ENCODE assay signal across 27 cellular contexts in genomic region chr5:55625913-55626312, GRCh38.
A peak's percentile ranks its signal among the peaks of the same experiment; 100 is the strongest.
DNase-seq lines count a peak whose midpoint lies in the region; ATAC-seq and TF ChIP-seq lines count a peak whose summit lies in the region.
"Had no signal": no experiment of that assay in that cellular context is flagged by ENCODE, and none has a peak within 500 bp of the region (broad histone marks: within the 10 kb centered on the region; RNA-seq: fewer than 3 reads in every experiment).

No MANE protein-coding gene starts in this region.

- intact Hi-C loops in body of pancreas (cut with DNase I): no loop called here

- H3K4me3 Mint-ChIP-seq in activated CD4-positive, alpha-beta T cell treated with anti-CD3 and anti-CD28 coated beads, Interleukin-2, amount 10 ng/mL, durations not matched to agents 7 days and 5 days: no peak overlapping the region
- H3K4me3 Mint-ChIP-seq: activated naive CD8-positive, alpha-beta T cell; naive thymus-derived CD8-positive, alpha-beta T cell had no signal

- no peak for ATAC-seq in HG02938 (IDR thresholded peaks at IDR 0.05; ENCODE audit: unreplicated experiment)
- no peak for ATAC-seq in body of pancreas
- ATAC-seq: naive thymus-derived CD8-positive, alpha-beta T cell; stimulated activated naive CD8-positive, alpha-beta T cell treated with anti-CD3 and anti-CD28 coated beads, Interleukin-15, Interleukin-2, amounts not matched to agents 100 U/mL and 50 U/mL, for 24 hours had no signal

- H3K36me3 ChIP-seq in SK-N-MC (ENCODE audit: insufficient read depth, low read length) (no peaks in the 10 kb centered on the region), iPS-18a (ENCODE audit: control insufficient read depth, low read depth, low read length) (no peaks in the 10 kb centered on the region), stomach smooth muscle (ENCODE audit: control insufficient read depth in 2 of 2, insufficient read depth in 2 of 2, low read length in 2 of 2) (no peaks in the 10 kb centered on the region), body of pancreas (replicated peaks in 1 of 2; ENCODE audit: insufficient read depth in 1 of 2, low read depth in 2 of 2) (no peaks in the 10 kb centered on the region)
- H3K36me3 ChIP-seq: heart left ventricle, SJCRH30 had no signal

- TF ChIP-seq POLR2A in body of pancreas (IDR thresholded peaks at IDR 0.05): no peak

- peak overlapping the region; percentile 41 for H3K27ac Mint-ChIP-seq in activated CD4-positive, alpha-beta T cell treated with anti-CD3 and anti-CD28 coated beads, Interleukin-2, amount 10 ng/mL, durations not matched to agents 7 days and 5 days
- H3K27ac Mint-ChIP-seq: activated naive CD8-positive, alpha-beta T cell had no signal

- H3K4me1 Mint-ChIP-seq in activated CD4-positive, alpha-beta T cell treated with anti-CD3 and anti-CD28 coated beads, Interleukin-2, amount 10 ng/mL, durations not matched to agents 7 days and 5 days: peaks cover 20% of the 10 kb centered on the region

- peak overlapping the region; percentile 43; the same call in 1 of the 2 replicates for H3K4me3 ChIP-seq in SK-N-MC
- H3K4me3 ChIP-seq in iPS-18a (ENCODE audit: low read length): peak overlapping the region; percentile 37
- H3K4me3 ChIP-seq in stomach smooth muscle (ENCODE audit: low read length in 2 of 2): peak overlapping the region; percentile 36 to 47
- no peak overlapping the region for H3K4me3 ChIP-seq in body of pancreas
- H3K4me3 ChIP-seq: SJCRH30, tibial nerve had no signal

- H3K9ac ChIP-seq in SK-N-MC (ENCODE audit: insufficient read length) (no peak overlapping the region), iPS-18a (ENCODE audit: low read length) (peak overlapping the region; percentile 28), stomach smooth muscle (ENCODE audit: low read length in 2 of 2) (no peak overlapping the region)
- H3K9ac ChIP-seq: parathyroid adenoma had no signal

- POLR2A ChIA-PET in activated CD4-positive, alpha-beta T cell treated with anti-CD3 and anti-CD28 coated beads, Interleukin-2, amount 10 ng/mL, durations not matched to agents 7 days and 5 days (lab: Charles Lee): no interaction called here

- H3K36me3 Mint-ChIP-seq in activated CD4-positive, alpha-beta T cell treated with anti-CD3 and anti-CD28 coated beads, Interleukin-2, amount 10 ng/mL, durations not matched to agents 7 days and 5 days (ENCODE audit: low read depth): peaks cover 6% of the 10 kb centered on the region

- H3K9me3 Mint-ChIP-seq in activated CD4-positive, alpha-beta T cell treated with anti-CD3 and anti-CD28 coated beads, Interleukin-2, amount 10 ng/mL, durations not matched to agents 7 days and 5 days: no peaks in the 10 kb centered on the region
- H3K9me3 Mint-ChIP-seq: naive thymus-derived CD8-positive, alpha-beta T cell had no signal

- H3K27me3 ChIP-seq in iPS-18a (ENCODE audit: control insufficient read depth, insufficient read depth, low read length): no peaks in the 10 kb centered on the region
- no peaks in the 10 kb centered on the region for H3K27me3 ChIP-seq in stomach smooth muscle (ENCODE audit: control insufficient read depth in 1 of 2, insufficient read depth in 2 of 2, low read length in 2 of 2)
- H3K27me3 ChIP-seq in body of pancreas: no peaks in the 10 kb centered on the region
- H3K27me3 ChIP-seq: heart left ventricle, SJCRH30, tibial nerve had no signal

- DNase-seq in activated CD4-positive, alpha-beta T cell treated with anti-CD3 and anti-CD28 coated beads, Interleukin-2, amount 10 ng/mL, durations not matched to agents 7 days and 5 days: no peak
- no peak for DNase-seq in activated CD4-positive, alpha-beta T cell treated with anti-CD3 and anti-CD28 coated beads for 4 hours
- no peak for DNase-seq in SK-N-MC (ENCODE audit: low read depth, low spot score)
- DNase-seq in GF-D8 (lab: John Stamatoyannopoulos, UW): no peak
- no peak for DNase-seq in body of pancreas
- DNase-seq: 8988T; activated CD4-positive, CD25-positive, alpha-beta regulatory T cell treated with anti-CD3 and anti-CD28 coated beads, Interleukin-2, amount 50 U/mL, for 72 hours; cerebellar nuclear complex; DMS53; GDM1; heart left ventricle; Kasumi-1; MV-4-11; naive thymus-derived CD8-positive, alpha-beta T cell; NCI-H187; NCI-H2171 treated with DMSO at 0.1 percent for 48 hours; NCI-H526; SJCRH30; stimulated activated CD4-positive, alpha-beta T cell treated with anti-CD3 and anti-CD28 coated beads, Interleukin-15, amount 100 ng/mL, for 24 hours; stimulated activated naive CD8-positive, alpha-beta T cell treated with anti-CD3 and anti-CD28 coated beads, Interleukin-15, Interleukin-2, amounts not matched to agents 100 U/mL and 50 U/mL, for 24 hours; T-helper 1 cell had no signal

- H3K27ac ChIP-seq in SK-N-MC (peak overlapping the region; percentile 44), iPS-18a (ENCODE audit: low read length) (peak overlapping the region; percentile 68), stomach smooth muscle (ENCODE audit: low read length) (no peak overlapping the region), body of pancreas (no peak overlapping the region)
- H3K27ac ChIP-seq: parathyroid adenoma, SJCRH30 had no signal

- H3K4me1 ChIP-seq in iPS-18a (ENCODE audit: control insufficient read depth, low read depth, low read length) (peaks cover 43% of the 10 kb centered on the region), stomach smooth muscle (ENCODE audit: control insufficient read depth, insufficient read depth, low read length) (peaks cover 4% of the 10 kb centered on the region), body of pancreas (peaks cover 11% of the 10 kb centered on the region)
- H3K4me1 ChIP-seq: SJCRH30 had no signal

- CTCF ChIA-PET in activated CD4-positive, alpha-beta T cell treated with anti-CD3 and anti-CD28 coated beads, Interleukin-2, amount 10 ng/mL, durations not matched to agents 7 days and 5 days (lab: Charles Lee): no interaction called here

- no peak for TF ChIP-seq CTCF in body of pancreas (IDR thresholded peaks at IDR 0.05)

- H3K27me3 Mint-ChIP-seq in activated CD4-positive, alpha-beta T cell treated with anti-CD3 and anti-CD28 coated beads, Interleukin-2, amount 10 ng/mL, durations not matched to agents 7 days and 5 days: no peaks in the 10 kb centered on the region
- H3K27me3 Mint-ChIP-seq: activated naive CD8-positive, alpha-beta T cell; naive thymus-derived CD8-positive, alpha-beta T cell had no signal

- no peaks in the 10 kb centered on the region for H3K9me3 ChIP-seq in SK-N-MC (ENCODE audit: low read depth, low read length)
- no peaks in the 10 kb centered on the region for H3K9me3 ChIP-seq in iPS-18a (ENCODE audit: control insufficient read depth, low read depth, low read length)
- H3K9me3 ChIP-seq in stomach smooth muscle (ENCODE audit: control insufficient read depth in 2 of 2, low read length in 2 of 2): no peaks in the 10 kb centered on the region
- no peaks in the 10 kb centered on the region for H3K9me3 ChIP-seq in body of pancreas
- H3K9me3 ChIP-seq: heart left ventricle, SJCRH30, tibial nerve had no signal

Comparison
In these comparisons a context has a peak if more than half of its experiments do, and no peak if none do; other contexts are left out.
1. H3K27ac ChIP-seq: peak in SK-N-MC (single experiment) and iPS-18a (single experiment); none in stomach smooth muscle (single experiment) and body of pancreas (0 of 4).
2. H3K4me3 ChIP-seq: peak in SK-N-MC (single experiment), iPS-18a (single experiment) and stomach smooth muscle (2 of 2); none in body of pancreas (0 of 2).